ENCODE assay signal across 23 cellular contexts in genomic region chr2:10962004-10962403, GRCh38. TPM values are rescaled to one million over a fixed set of nuclear protein-coding genes. Genes with fewer than 3 reads are reported as not detected.
DNase-seq lines count a peak whose midpoint lies in the region; TF ChIP-seq lines count a peak whose summit lies in the region.
"Had no signal": no experiment of that assay in that cellular context is flagged by ENCODE, and none has a peak within 500 bp of the region (broad histone marks: within the 10 kb centered on the region; RNA-seq: fewer than 3 reads in every experiment).

No MANE protein-coding gene starts in this region.

- no peak overlapping the region for H3K18ac ChIP-seq in H9 (ENCODE audit: insufficient read length, low read depth, low read length)

- no peak overlapping the region for H3K23ac ChIP-seq in H9 (ENCODE audit: insufficient read length, low read depth, low read length)

- no peak overlapping the region for H4K5ac ChIP-seq in H9 (ENCODE audit: insufficient read length, low read depth, low read length)

- peaks cover 31 to 32% of the 10 kb centered on the region in 2 experiments for H3K4me1 Mint-ChIP-seq in H9
- peaks cover 4% of the 10 kb centered on the region for H3K4me1 Mint-ChIP-seq in chondrocyte (ENCODE audit: low read depth)
- H3K4me1 Mint-ChIP-seq: CD8-positive, alpha-beta memory T cell had no signal

- no peak for DNase-seq in H9
- DNase-seq in chondrocyte (ENCODE audit: low spot score) = peak; percentile 51
- DNase-seq in mesenteric fat pad (ENCODE audit: low spot score) = peak; percentile 55
- DNase-seq in spleen = peak; percentile 58
- no peak for DNase-seq in activated T-cell treated with anti-CD3 and anti-CD28 coated beads, Interleukin-2, amount 50 U/mL, for 48 hours
- DNase-seq in SW 1271 (lab: John Stamatoyannopoulos, UW) = no peak
- DNase-seq in inferior parietal cortex (ENCODE audit: extremely low spot score) = no peak
- DNase-seq: 8988T; ACHN; AML-193; BE2C; CD4-positive, alpha-beta T cell; CD8-positive, alpha-beta memory T cell; DMS 273 treated with DMSO at 0.1 percent for 48 hours; DMS53; DMS79 treated with DMSO at 0.1 percent for 48 hours; GF-D8; HCEC 1CT had no signal

- H3K4me2 ChIP-seq in H9 (ENCODE audit: insufficient read depth, insufficient read length, low read length) = no peak overlapping the region
- H3K4me2 ChIP-seq: A549, GM23338 had no signal

- no peak overlapping the region for H2BK12ac ChIP-seq in H9 (ENCODE audit: insufficient read length, low read depth, low read length)

- no peak overlapping the region for H2BK20ac ChIP-seq in H9 (ENCODE audit: low read depth, low read length, poor library complexity, severe bottlenecking)

- H3K79me2 ChIP-seq in H9 (ENCODE audit: insufficient read depth, low read length) = no peaks in the 10 kb centered on the region

- H3K4me3 ChIP-seq in spleen = no peak overlapping the region
- H3K4me3 ChIP-seq: A549; BLaER1 treated with 17β-estradiol and CSF1 and Interleukin-3, amounts not matched to agents 10 nM and 100 nM; GM23338 had no signal

- H3K4ac ChIP-seq in H9 (ENCODE audit: low read depth, low read length) = no peak overlapping the region

- no peak overlapping the region for H2AFZ ChIP-seq in H9 (ENCODE audit: low read length)
- H2AFZ ChIP-seq: GM23338 had no signal

- H3K79me1 ChIP-seq in H9 (ENCODE audit: insufficient read depth, low read depth, low read length, poor library complexity, severe bottlenecking) = no peaks in the 10 kb centered on the region

- WGBS in H9 (ENCODE audit: extremely low coverage, insufficient read length, low lambda C conversion rate) = no CpG with 5 or more reads among the region's 14 CpGs
- 90 to 94% (median 91%) methylated on average over 14 of the region's 14 CpGs for WGBS in spleen, 5 donors

- H2BK15ac ChIP-seq in H9 (ENCODE audit: low read depth, low read length) = no peak overlapping the region

- peak overlapping the region; percentile 11; the same call in 1 of the 2 replicates for H3K14ac ChIP-seq in H9 (ENCODE audit: insufficient read depth, low read length)

- H3K27me3 ChIP-seq in H9 (ENCODE audit: insufficient read depth, low read length) (no peaks in the 10 kb centered on the region), spleen (replicated peaks in 1 of 7) (peaks cover 0 to 57% (median 0%) of the 10 kb centered on the region in 7 donors)
- H3K27me3 ChIP-seq: BE2C had no signal

- no peak overlapping the region for H2BK5ac ChIP-seq in H9 (ENCODE audit: insufficient read length, low read length)

- no peak overlapping the region for H4K91ac ChIP-seq in H9 (ENCODE audit: insufficient read length, low read depth, low read length)

- H2BK120ac ChIP-seq in H9 (ENCODE audit: low read depth, low read length, poor library complexity, severe bottlenecking) = no peak overlapping the region

- no peak overlapping the region for H2AK5ac ChIP-seq in H9 (ENCODE audit: insufficient read length, low read length)

- H3K27ac Mint-ChIP-seq in H9 = no peak overlapping the region
- no peak overlapping the region for H3K27ac Mint-ChIP-seq in chondrocyte (ENCODE audit: unreplicated experiment)
- H3K27ac Mint-ChIP-seq: CD4-positive, alpha-beta T cell; CD8-positive, alpha-beta memory T cell; GM23338 had no signal

- no peak overlapping the region for H3K9ac ChIP-seq in H9 (ENCODE audit: extremely low read depth, insufficient read length, low read length)
- H3K9ac ChIP-seq: BLaER1 treated with 17β-estradiol and CSF1 and Interleukin-3, amounts not matched to agents 10 nM and 100 nM had no signal

- H4K20me1 ChIP-seq in H9 (ENCODE audit: control insufficient read depth, insufficient read depth, insufficient read length) = no peaks in the 10 kb centered on the region
- H4K20me1 ChIP-seq: BLaER1 treated with 17β-estradiol and CSF1 and Interleukin-3, amounts not matched to agents 10 nM and 100 nM had no signal

- no peak overlapping the region for H3T11ph ChIP-seq in H9 (ENCODE audit: low read length)

- intact Hi-C loops in spleen (cut with DNase I; ENCODE audit: low total_unique reads) = no loop called here

- no peaks in the 10 kb centered on the region; a peak in 1 of 7 replicates for H3K36me3 Mint-ChIP-seq in H9 (ENCODE audit: insufficient read depth in 1 of 3, low read depth in 3 of 3)
- no peaks in the 10 kb centered on the region for H3K36me3 Mint-ChIP-seq in chondrocyte (ENCODE audit: low read depth)
- H3K36me3 Mint-ChIP-seq: CD14-positive monocyte; CD8-positive, alpha-beta memory T cell had no signal

- H3K4me3 Mint-ChIP-seq in H9 = no peak overlapping the region
- no peak overlapping the region for H3K4me3 Mint-ChIP-seq in chondrocyte (ENCODE audit: unreplicated experiment)
- H3K4me3 Mint-ChIP-seq: CD14-positive monocyte; CD4-positive, alpha-beta T cell; CD8-positive, alpha-beta memory T cell; GM23338 had no signal

- H3K9me3 ChIP-seq in H9 (ENCODE audit: control insufficient read depth, low read depth, low read length) (no peaks in the 10 kb centered on the region), spleen (no peaks in the 10 kb centered on the region)
- H3K9me3 ChIP-seq: A549; BE2C; BLaER1 treated with 17β-estradiol and CSF1 and Interleukin-3, amounts not matched to agents 10 nM and 100 nM had no signal

- TF ChIP-seq POLR2A in spleen (IDR thresholded peaks at IDR 0.05) = no peak

- TF ChIP-seq CTCF in H9 (conservative IDR thresholded peaks at IDR 0.05) = no peak
- no peak for TF ChIP-seq CTCF in chondrocyte (IDR thresholded peaks at IDR 0.05)
- no peak for TF ChIP-seq CTCF in spleen (IDR thresholded peaks at IDR 0.05 in 8 of 11, conservative IDR thresholded peaks at IDR 0.05 in 3 of 11)

- no peaks in the 10 kb centered on the region for H3K23me2 ChIP-seq in H9 (ENCODE audit: insufficient read length, low read depth, low read length, poor library complexity, severe bottlenecking)

- H3K36me3 ChIP-seq in spleen = no peaks in the 10 kb centered on the region
- H3K36me3 ChIP-seq: BE2C; BLaER1 treated with 17β-estradiol and CSF1 and Interleukin-3, amounts not matched to agents 10 nM and 100 nM had no signal

- H4K8ac ChIP-seq in H9 (replicated peaks; ENCODE audit: insufficient read length, low read depth, low read length) = no peak overlapping the region

- H3K56ac ChIP-seq in H9 (ENCODE audit: insufficient read length, low read depth, low read length) = no peak overlapping the region

- H3K9me3 Mint-ChIP-seq in H9 (no peaks in the 10 kb centered on the region), chondrocyte (ENCODE audit: low read depth) (no peaks in the 10 kb centered on the region)
- H3K9me3 Mint-ChIP-seq: CD14-positive monocyte; CD4-positive, alpha-beta T cell; CD8-positive, alpha-beta memory T cell; GM23338 had no signal

- H3K27me3 Mint-ChIP-seq in H9 (ENCODE audit: low read depth) (peaks cover 2% of the 10 kb centered on the region), chondrocyte (ENCODE audit: low read depth) (peaks cover 14% of the 10 kb centered on the region)

- H3K4me1 ChIP-seq in H9 (ENCODE audit: insufficient read depth, low read length) = no peaks in the 10 kb centered on the region
- H3K4me1 ChIP-seq in spleen = peaks cover 0 to 14% (median 0%) of the 10 kb centered on the region in 6 donors
- H3K4me1 ChIP-seq: A549, BE2C had no signal

- no peak overlapping the region for H3K27ac ChIP-seq in H9 (ENCODE audit: insufficient read length, low read depth, low read length)
- H3K27ac ChIP-seq in spleen = no peak overlapping the region
- H3K27ac ChIP-seq: A549; BLaER1 treated with 17β-estradiol and CSF1 and Interleukin-3, amounts not matched to agents 10 nM and 100 nM had no signal

RNA-seq across cellular contexts. Expression of gene KCNF1, which starts 50.3 kb away (rescaled TPM):
- total RNA-seq in H9 (2021) (3.2 and 4.8 TPM in 2 replicates), chondrocyte (not detected in 3 replicates), mesenteric fat pad (0.13 TPM), spleen (1 to 10 TPM in 2 of 7 donors, under 1 TPM in 2, not detected in 3; 0.25 to 1.2 (median 0.65) TPM)
- polyA plus RNA-seq in spleen = under 1 TPM; 0.16 to 0.91 (median 0.57) TPM
- total RNA-seq: CD4-positive, alpha-beta T cell; CD8-positive, alpha-beta memory T cell; Daoy had no signal
- polyA plus RNA-seq: CD14-positive monocyte; CD8-positive, alpha-beta memory T cell had no signal

Comparison
In these comparisons a context has a peak if more than half of its experiments do, and no peak if none do; other contexts are left out.
1. DNase-seq: peak in chondrocyte (single experiment), mesenteric fat pad (single experiment) and spleen (single experiment); none in H9 (single experiment), activated T-cell treated with anti-CD3 and anti-CD28 coated beads, Interleukin-2, amount 50 U/mL, for 48 hours (0 of 2), SW 1271 (0 of 2) and inferior parietal cortex (single experiment).